ENCODE assay signal across 20 cellular contexts in the genomic region with DNA sequence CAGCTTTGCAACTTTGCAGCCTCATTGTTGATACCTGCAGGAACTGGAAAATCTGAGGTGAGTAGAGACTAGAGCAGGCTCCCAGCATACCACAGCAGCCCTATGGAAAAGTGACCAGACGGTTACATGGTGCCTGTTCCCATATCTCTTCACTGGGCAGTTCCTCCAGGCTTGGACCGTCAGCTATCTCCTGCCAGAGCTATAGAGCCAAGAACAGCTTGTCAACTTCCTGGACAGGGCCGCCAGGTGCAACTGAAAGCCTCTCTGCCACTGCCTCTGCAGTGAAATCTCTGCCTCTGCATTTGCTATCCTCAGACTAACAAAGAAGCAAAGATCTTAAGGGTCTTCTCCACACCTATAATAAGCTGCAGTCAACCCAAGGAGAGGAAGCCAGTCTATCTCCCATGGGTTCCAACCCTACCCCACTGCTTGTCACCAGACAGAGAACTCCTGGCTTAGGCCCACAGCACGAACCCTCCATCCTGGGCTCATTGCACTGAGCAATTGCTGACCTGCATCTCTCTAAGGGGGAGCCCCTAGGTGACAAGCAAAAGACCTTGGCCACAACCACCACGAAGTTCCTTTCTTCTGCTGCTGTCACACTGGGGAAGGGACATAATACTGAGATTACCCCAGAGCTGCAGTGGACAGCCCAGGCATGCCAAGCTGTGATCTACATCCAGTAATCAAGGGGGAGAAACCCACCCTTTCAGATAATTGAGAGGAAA.
"Had no signal": no experiment of that assay in that cellular context is flagged by ENCODE, and none has a peak within 500 bp of the region (broad histone marks: within the 10 kb centered on the region; RNA-seq: fewer than 3 reads in every experiment).

No MANE protein-coding gene starts in this region.

- H3K36me3 Mint-ChIP-seq: mesothelial cell of epicardium had no signal

- H3K36me3 ChIP-seq: esophagus muscularis mucosa, gastrocnemius medialis, heart right ventricle, left lung, lower lobe of right lung had no signal

- H3K27me3 ChIP-seq: dorsolateral prefrontal cortex, esophagus muscularis mucosa, gastrocnemius medialis, heart right ventricle, left lung had no signal

- H3K4me1 ChIP-seq: esophagus muscularis mucosa, gastrocnemius medialis, heart right ventricle, left lung, lower lobe of right lung had no signal

- H3K4me3 ChIP-seq: coronary artery, dorsolateral prefrontal cortex, esophagus muscularis mucosa, gastrocnemius medialis, heart right ventricle, left lung, lower lobe of right lung, mucosa of descending colon had no signal

- H3K27ac Mint-ChIP-seq: mesothelial cell of epicardium had no signal

- ATAC-seq: gastrocnemius medialis, heart right ventricle, left cardiac atrium, left lung, left ventricle myocardium superior, lower lobe of right lung, mucosa of descending colon had no signal

- H3K9me3 ChIP-seq: esophagus muscularis mucosa, gastrocnemius medialis, left lung, mucosa of descending colon had no signal

- DNase-seq: dermis blood vessel endothelial cell; dorsolateral prefrontal cortex; effector CD4-positive, alpha-beta T cell; effector memory CD4-positive, alpha-beta T cell; foreskin fibroblast; foreskin melanocyte; gastrocnemius medialis; glutamatergic neuron; head of caudate nucleus; heart right ventricle; hippocampal formation; left cardiac atrium; left lung; left ventricle myocardium superior; lower lobe of right lung; mesenchymal stem cell; mucosa of descending colon had no signal

- H3K27ac ChIP-seq: coronary artery, dorsolateral prefrontal cortex, esophagus muscularis mucosa, gastrocnemius medialis, heart right ventricle, left lung, lower lobe of right lung had no signal

- H3K4me3 Mint-ChIP-seq: mesothelial cell of epicardium had no signal
